Comparison of ENCODE assay signal across 24 cellular contexts in the genomic region with DNA sequence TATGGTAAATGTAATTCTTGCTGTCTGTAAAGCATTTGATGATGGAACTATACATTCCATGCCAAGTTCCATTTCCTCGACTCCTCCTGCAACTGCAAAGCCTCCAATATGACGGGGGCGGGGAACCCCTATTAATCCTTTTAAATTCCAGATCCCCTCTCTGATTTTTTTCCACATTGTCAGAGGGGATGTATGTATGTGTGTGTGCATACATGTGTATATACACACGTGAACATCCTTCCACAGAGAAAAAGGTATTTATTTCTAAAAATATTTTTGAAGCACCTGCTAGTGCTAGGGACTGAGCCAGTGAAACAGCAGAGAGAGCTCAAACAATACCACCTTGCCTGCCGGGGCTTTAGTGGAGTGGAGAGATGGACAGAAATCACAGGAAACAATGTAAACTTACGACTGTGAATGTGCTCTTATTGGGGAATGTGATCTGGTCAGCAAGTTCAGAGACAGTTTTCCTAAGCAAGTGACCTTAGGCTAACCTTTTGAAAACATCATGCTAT.
"Had no signal": no experiment of that assay in that cellular context is flagged by ENCODE, and none has a peak within 500 bp of the region (broad histone marks: within the 10 kb centered on the region; RNA-seq: fewer than 3 reads in every experiment).

No MANE protein-coding gene starts in this region.

- H3K4me3 ChIP-seq: ascending aorta, body of pancreas, colonic mucosa, SJSA1 had no signal

- DNase-seq: activated CD4-positive, alpha-beta T cell treated with anti-CD3 and anti-CD28 coated beads, Interleukin-2, amount 10 ng/mL, durations not matched to agents 24 days and 14 days; activated CD4-positive, alpha-beta T cell treated with anti-CD3 and anti-CD28 coated beads, Interleukin-2, amount 50 U/mL, for 48 hours; activated CD4-positive, CD25-positive, alpha-beta regulatory T cell treated with anti-CD3 and anti-CD28 coated beads, Interleukin-2, amount 50 U/mL, for 72 hours; activated CD8-positive, alpha-beta memory T cell treated with anti-CD3 and anti-CD28 coated beads, Interleukin-2, amount 10 ng/mL, durations not matched to agents 7 days and 5 days; activated effector memory CD4-positive, alpha-beta T cell treated with anti-CD3 and anti-CD28 coated beads, Interleukin-2, amount 50 U/mL, for 16 hours; activated naive CD4-positive, alpha-beta T cell treated with Interleukin-2 at 50 U/mL for 16 hours; activated naive CD8-positive, alpha-beta T cell treated with anti-CD3 and anti-CD28 coated beads, Interleukin-2, amount 50 U/mL, for 24 hours; activated T-cell treated with anti-CD3 and anti-CD28 coated beads, Interleukin-2, amount 50 U/mL, for 24 hours; amniotic stem cell; body of pancreas; colonic mucosa; MM.1S; NCI-H1105; NCI-H1436; NCI-H187 treated with DMSO at 0.1 percent for 48 hours; NCI-H2107; NCI-H446 treated with DMSO at 0.1 percent for 48 hours; NCI-H526; PC-3; SHP77; T-helper 17 cell; T-helper 9 cell had no signal
